Comparison of ENCODE assay signal across 8 cellular contexts in genomic region chr5:177111720-177112394, GRCh38. TPM values are rescaled to one million over a fixed set of nuclear protein-coding genes. Genes with fewer than 3 reads are reported as not detected.
A peak's percentile ranks its signal among the peaks of the same experiment; 100 is the strongest.
DNase-seq lines count a peak whose midpoint lies in the region; ATAC-seq and TF ChIP-seq lines count a peak whose summit lies in the region.

No MANE protein-coding gene starts in this region.

- peaks cover 2 to 7% (median 3%) of the 10 kb centered on the region in 3 donors for H3K27me3 Mint-ChIP-seq in immature natural killer cell (ENCODE audit: low read depth in 3 of 3)

- peaks cover 13 to 16% of the 10 kb centered on the region in 2 donors for H3K4me1 Mint-ChIP-seq in immature natural killer cell

- no peaks in the 10 kb centered on the region for H3K9me3 Mint-ChIP-seq in immature natural killer cell

- no peak overlapping the region for H3K27ac Mint-ChIP-seq in immature natural killer cell

- in situ Hi-C loops in astrocyte of the cerebellum (cut with HindIII; ENCODE audit: low sequenced_read_pairs): no loop called here

- DNase-seq in GM10266 (ENCODE audit: extremely low spot score) (peak; percentile 82), LHCN-M2 (ENCODE audit: low read depth) (peak; percentile 43), T-helper 22 cell (ENCODE audit: low read depth) (peak; percentile 13), astrocyte of the cerebellum (ENCODE audit: low read depth) (no peak), immature natural killer cell (peak; percentile 44 to 50 (median 49))
- peak; percentile 61 to 63 for DNase-seq in stimulated activated CD4-positive, alpha-beta T cell treated with anti-CD3 and anti-CD28 coated beads, Interleukin-2, amount 100 ng/mL, for 48 hours

- H3K4me3 ChIP-seq in astrocyte of the cerebellum (ENCODE audit: low read depth, low read length): no peak overlapping the region

- H3K36me3 Mint-ChIP-seq in immature natural killer cell: no peaks in the 10 kb centered on the region

- ATAC-seq in HG02840 (IDR thresholded peaks at IDR 0.05; ENCODE audit: low FRiP score, unreplicated experiment) (no peak), HG03108 (IDR thresholded peaks at IDR 0.05; ENCODE audit: unreplicated experiment) (no peak)

- peak; percentile 93 for TF ChIP-seq CTCF in GM10266 (IDR thresholded peaks at IDR 0.05; ENCODE audit: control insufficient read depth, insufficient read depth, low read depth, missing control alignments)
- TF ChIP-seq CTCF in astrocyte of the cerebellum (IDR thresholded peaks at IDR 0.05; ENCODE audit: low read depth, low read length, missing control alignments): peak; percentile 98

- no peak overlapping the region for H3K4me3 Mint-ChIP-seq in immature natural killer cell

RNA-seq across cellular contexts. Expression of gene NSD1, which starts 21.7 kb away (rescaled TPM):
- total RNA-seq in LHCN-M2 (2014; rRNA removed): 27.0 and 27.9 TPM in 2 replicates
- polyA plus RNA-seq in LHCN-M2 (2012): 12.2 TPM
- polyA plus RNA-seq in immature natural killer cell: 10 to 100 TPM; 17.3 to 92.9 (median 19.7) TPM

RNA-seq across cellular contexts. Expression of gene FGFR4, which starts 25.1 kb away (rescaled TPM):
- 29.3 and 56.0 TPM in 2 replicates for total RNA-seq in LHCN-M2 (2014; rRNA removed)
- polyA plus RNA-seq in LHCN-M2 (2012): 9.0 TPM
- not detected for polyA plus RNA-seq in immature natural killer cell
